Comparison of ENCODE assay signal across 2 cellular contexts in genomic region chr21:46334351-46335140, GRCh38.
TF ChIP-seq lines count a peak whose summit lies in the region.

No MANE protein-coding gene starts in this region.

TF ChIP-seq in GM12891, 5 proteins besides CTCF, POLR2A, EP300 and RAD21:
- TF ChIP-seq POLR2AphosphoS5 (IDR thresholded peaks at IDR 0.05; ENCODE audit: low read depth, low read length): no peak
- no peak for TF ChIP-seq PAX5 (IDR thresholded peaks at IDR 0.05; ENCODE audit: insufficient read depth, low read length, severe bottlenecking)
- TF ChIP-seq POU2F2 (IDR thresholded peaks at IDR 0.05; ENCODE audit: low read depth, low read length): no peak
- no peak for TF ChIP-seq SPI1 (IDR thresholded peaks at IDR 0.05; ENCODE audit: low read depth, low read length)
- TF ChIP-seq TAF1 (IDR thresholded peaks at IDR 0.05; ENCODE audit: low read depth, low read length): no peak

TF ChIP-seq in GM12878, 131 proteins besides CTCF, POLR2A, EP300 and RAD21:
- TF ChIP-seq RUNX3 (IDR thresholded peaks at IDR 0.05; ENCODE audit: low read length) (peak; percentile 45; the same call in 1 of the 2 replicates), RELA (IDR thresholded peaks at IDR 0.05; ENCODE audit: borderline replicate concordance, partially characterized antibody) (no peak), PAX5 (IDR thresholded peaks at IDR 0.05; ENCODE audit: borderline replicate concordance, low read depth, low read length) (0 out of 2 replicates have a peak, but pooled peaks have one; percentile 28), ZNF384 (IDR thresholded peaks at IDR 0.05; ENCODE audit: borderline replicate concordance, low read depth, low read length) (no peak), SKIL (IDR thresholded peaks at IDR 0.05; ENCODE audit: low read depth, poor library complexity, severe bottlenecking) (no peak), E2F8 (IDR thresholded peaks at IDR 0.05; ENCODE audit: low read depth, partially characterized antibody) (no peak), RBBP5 (conservative IDR thresholded peaks at IDR 0.05) (no peak), E4F1 (IDR thresholded peaks at IDR 0.05; ENCODE audit: borderline replicate concordance, partially characterized antibody) (no peak), ZNF687 (IDR thresholded peaks at IDR 0.05) (no peak)
